ENCODE assay signal across 31 cellular contexts in the genomic region with DNA sequence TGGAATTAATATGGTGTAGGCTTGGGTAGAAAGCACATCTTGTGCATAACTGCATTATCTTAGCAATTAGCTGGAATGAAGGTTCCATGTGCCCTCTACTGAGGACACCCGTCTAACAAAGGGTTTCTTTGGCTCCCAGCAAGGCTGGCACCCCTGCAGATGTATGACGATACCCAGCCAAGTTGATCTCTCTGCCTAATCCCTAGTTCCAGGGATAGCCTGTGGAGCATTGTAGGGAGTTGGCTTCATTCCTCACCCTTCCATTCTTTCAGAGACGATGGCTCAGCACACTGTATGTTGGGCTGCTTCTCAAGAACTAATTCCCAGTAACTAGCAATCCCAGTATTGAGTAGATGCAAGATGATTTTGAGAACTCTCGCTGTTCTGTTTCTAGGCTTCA.
DNase-seq lines count a peak whose midpoint lies in the region; ATAC-seq and TF ChIP-seq lines count a peak whose summit lies in the region.
"Had no signal": no experiment of that assay in that cellular context is flagged by ENCODE, and none has a peak within 500 bp of the region (broad histone marks: within the 10 kb centered on the region; RNA-seq: fewer than 3 reads in every experiment).

No MANE protein-coding gene starts in this region.

- H3K27me3 Mint-ChIP-seq in brain, result no peaks in the 10 kb centered on the region
- H3K27me3 Mint-ChIP-seq in neural progenitor cell (ENCODE audit: insufficient read depth, low read depth), result peaks cover 10% of the 10 kb centered on the region
- H3K27me3 Mint-ChIP-seq: activated CD4-positive, alpha-beta memory T cell treated with anti-CD3 and anti-CD28 coated beads, Interleukin-2, amount 10 ng/mL, durations not matched to agents 7 days and 5 days; activated naive CD4-positive, alpha-beta T cell treated with anti-CD3 and anti-CD28 coated beads, Interleukin-2, amount 50 U/mL, for 24 hours; activated T-helper 17 cell treated with anti-CD3 and anti-CD28 coated beads, Interleukin-2, amount 50 U/mL, for 72 hours; CD4-positive, alpha-beta memory T cell; dendritic cell treated with granulocyte-macrophage colony-stimulating factor and Interleukin-4, amounts not matched to agents 40 ng/mL and 50 ng/mL, for 4 days had no signal

- H3K27ac Mint-ChIP-seq in brain, result peak overlapping the region in 3 of 5 experiments; percentile 7 to 76 (median 60)
- no peak overlapping the region for H3K27ac Mint-ChIP-seq in neural progenitor cell
- H3K27ac Mint-ChIP-seq: activated CD4-positive, alpha-beta memory T cell treated with anti-CD3 and anti-CD28 coated beads, Interleukin-2, amount 10 ng/mL, durations not matched to agents 7 days and 5 days; activated naive CD4-positive, alpha-beta T cell treated with anti-CD3 and anti-CD28 coated beads, Interleukin-2, amount 50 U/mL, for 24 hours; activated T-helper 17 cell treated with anti-CD3 and anti-CD28 coated beads, Interleukin-2, amount 50 U/mL, for 72 hours; CD4-positive, alpha-beta memory T cell; dendritic cell treated with granulocyte-macrophage colony-stimulating factor and Interleukin-4, amounts not matched to agents 40 ng/mL and 50 ng/mL, for 4 days; nephron had no signal

- H3K4me3 ChIP-seq in right atrium auricular region, result no peak overlapping the region
- no peak overlapping the region for H3K4me3 ChIP-seq in spleen
- H3K4me3 ChIP-seq in neural progenitor cell, result no peak overlapping the region
- H3K4me3 ChIP-seq: cardiac muscle cell, K562, left lung, sigmoid colon, thoracic aorta, uterus had no signal

- H3K4me2 ChIP-seq in neural progenitor cell, result no peak overlapping the region

- no peaks in the 10 kb centered on the region for H3F3A ChIP-seq in neural progenitor cell (ENCODE audit: low read depth)

- no peak overlapping the region for H3K4me3 Mint-ChIP-seq in brain
- no peak overlapping the region for H3K4me3 Mint-ChIP-seq in neural progenitor cell
- H3K4me3 Mint-ChIP-seq: activated CD4-positive, alpha-beta memory T cell treated with anti-CD3 and anti-CD28 coated beads, Interleukin-2, amount 10 ng/mL, durations not matched to agents 7 days and 5 days; activated naive CD4-positive, alpha-beta T cell treated with anti-CD3 and anti-CD28 coated beads, Interleukin-2, amount 50 U/mL, for 24 hours; activated T-helper 17 cell treated with anti-CD3 and anti-CD28 coated beads, Interleukin-2, amount 50 U/mL, for 72 hours; CD4-positive, alpha-beta memory T cell; dendritic cell treated with granulocyte-macrophage colony-stimulating factor and Interleukin-4, amounts not matched to agents 40 ng/mL and 50 ng/mL, for 4 days; nephron had no signal

- peak; percentile 30 for ATAC-seq in Right ventricle myocardium inferior
- no peak for ATAC-seq in HG03025 (IDR thresholded peaks at IDR 0.05; ENCODE audit: low FRiP score, unreplicated experiment)
- ATAC-seq in HG02623 (IDR thresholded peaks at IDR 0.05; ENCODE audit: unreplicated experiment), result no peak
- ATAC-seq: activated CD4-positive, CD25-positive, alpha-beta regulatory T cell treated with anti-CD3 and anti-CD28 coated beads, Interleukin-2, amount 50 U/mL, for 24 hours; activated T-helper 17 cell treated with anti-CD3 and anti-CD28 coated beads, Interleukin-2, amount 50 U/mL, for 72 hours; K562; left lung; stimulated activated naive CD8-positive, alpha-beta T cell treated with anti-CD3 and anti-CD28 coated beads, Interleukin-15, Interleukin-2, amounts not matched to agents 100 U/mL and 50 U/mL, for 24 hours had no signal

- H3K79me2 ChIP-seq in neural progenitor cell (ENCODE audit: low read depth), result no peaks in the 10 kb centered on the region

- peaks cover 27% of the 10 kb centered on the region for H3K4me1 Mint-ChIP-seq in brain
- H3K4me1 Mint-ChIP-seq in neural progenitor cell, result peaks cover 6% of the 10 kb centered on the region
- H3K4me1 Mint-ChIP-seq: activated naive CD4-positive, alpha-beta T cell treated with anti-CD3 and anti-CD28 coated beads, Interleukin-2, amount 50 U/mL, for 24 hours had no signal

- H3K36me3 Mint-ChIP-seq in brain (peaks cover 8% of the 10 kb centered on the region), neural progenitor cell (no peaks in the 10 kb centered on the region)

- TF ChIP-seq CTCF in right atrium auricular region (IDR thresholded peaks at IDR 0.05), result no peak
- no peak for TF ChIP-seq CTCF in brain (conservative IDR thresholded peaks at IDR 0.05)
- no peak for TF ChIP-seq CTCF in spleen (IDR thresholded peaks at IDR 0.05 in 8 of 11, conservative IDR thresholded peaks at IDR 0.05 in 3 of 11)
- TF ChIP-seq CTCF in neural progenitor cell (IDR thresholded peaks at IDR 0.05), result no peak

- no peaks in the 10 kb centered on the region for H3K9me3 Mint-ChIP-seq in brain
- H3K9me3 Mint-ChIP-seq in neural progenitor cell, result peaks cover 9% of the 10 kb centered on the region
- H3K9me3 Mint-ChIP-seq: activated CD4-positive, alpha-beta memory T cell treated with anti-CD3 and anti-CD28 coated beads, Interleukin-2, amount 10 ng/mL, durations not matched to agents 7 days and 5 days; activated naive CD4-positive, alpha-beta T cell treated with anti-CD3 and anti-CD28 coated beads, Interleukin-2, amount 50 U/mL, for 24 hours; activated T-helper 17 cell treated with anti-CD3 and anti-CD28 coated beads, Interleukin-2, amount 50 U/mL, for 72 hours; CD4-positive, alpha-beta memory T cell; dendritic cell treated with granulocyte-macrophage colony-stimulating factor and Interleukin-4, amounts not matched to agents 40 ng/mL and 50 ng/mL, for 4 days; nephron had no signal

- H2AFZ ChIP-seq in neural progenitor cell (replicated peaks), result no peak overlapping the region
- H2AFZ ChIP-seq: parathyroid adenoma had no signal

- H3K36me3 ChIP-seq in right atrium auricular region (no peaks in the 10 kb centered on the region), spleen (peaks cover 0 to 59% (median 4%) of the 10 kb centered on the region in 6 donors), neural progenitor cell (no peaks in the 10 kb centered on the region)
- H3K36me3 ChIP-seq: cardiac muscle cell, sigmoid colon, thoracic aorta, uterus had no signal

- WGBS in spleen, 5 donors, result 93 to 100% (median 97%) methylated on average over 4 of the region's 4 CpGs

- intact Hi-C loops in Right ventricle myocardium inferior (cut with DNase I) (no loop called here), spleen (cut with DNase I; ENCODE audit: low total_unique reads) (no loop called here)

- TF ChIP-seq POLR2A in spleen (IDR thresholded peaks at IDR 0.05), result no peak

- H3K27ac ChIP-seq in right atrium auricular region (peak overlapping the region in 1 of 2 donors; percentile 52), spleen (no peak overlapping the region), neural progenitor cell (no peak overlapping the region)
- H3K27ac ChIP-seq: cardiac muscle cell, left lung, parathyroid adenoma, sigmoid colon, thoracic aorta, uterus had no signal

- H3K9me3 ChIP-seq in right atrium auricular region (no peaks in the 10 kb centered on the region), spleen (no peaks in the 10 kb centered on the region), neural progenitor cell (ENCODE audit: low read depth) (no peaks in the 10 kb centered on the region)
- H3K9me3 ChIP-seq: left lung, sigmoid colon, thoracic aorta, uterus had no signal

- no peaks in the 10 kb centered on the region for H4K20me1 ChIP-seq in neural progenitor cell (ENCODE audit: low read depth)

- H3K9ac ChIP-seq in neural progenitor cell, result no peak overlapping the region
- H3K9ac ChIP-seq: parathyroid adenoma had no signal

- DNase-seq in Right ventricle myocardium inferior (ENCODE audit: missing footprints) (no peak), right atrium auricular region (ENCODE audit: low spot score) (no peak), medulla oblongata (ENCODE audit: extremely low spot score) (peak; percentile 37), spleen (peak; percentile 2), neural progenitor cell (ENCODE audit: low spot score) (no peak)
- DNase-seq: 8988T; activated CD4-positive, alpha-beta memory T cell treated with anti-CD3 and anti-CD28 coated beads, Interleukin-2, amount 10 ng/mL, durations not matched to agents 7 days and 5 days; activated CD8-positive, alpha-beta memory T cell treated with anti-CD3 and anti-CD28 coated beads, Interleukin-2, amount 50 U/mL, for 48 hours; CD4-positive, alpha-beta memory T cell; DMS 273 treated with DMSO at 0.1 percent for 48 hours; H7; left lung; MM.1S; NCI-H1417; NCI-H2029 treated with DMSO at 0.1 percent for 48 hours; NCI-H69; sigmoid colon; stimulated activated naive CD8-positive, alpha-beta T cell treated with anti-CD3 and anti-CD28 coated beads, Interleukin-15, Interleukin-2, amounts not matched to agents 100 U/mL and 50 U/mL, for 24 hours; uterus had no signal

- H3K4me1 ChIP-seq in right atrium auricular region (peaks cover 0 to 29% of the 10 kb centered on the region in 2 donors), spleen (peaks cover 0 to 7% (median 0%) of the 10 kb centered on the region in 6 donors), neural progenitor cell (peaks cover 5% of the 10 kb centered on the region)
- H3K4me1 ChIP-seq: left lung, uterus had no signal

- H3K27me3 ChIP-seq in right atrium auricular region (no peaks in the 10 kb centered on the region), spleen (replicated peaks in 1 of 7) (no peaks in the 10 kb centered on the region), neural progenitor cell (no peaks in the 10 kb centered on the region)
- H3K27me3 ChIP-seq: cardiac muscle cell, left lung, sigmoid colon, uterus had no signal

Comparison
In these comparisons a context has a peak if more than half of its experiments do, and no peak if none do; other contexts are left out.
1. DNase-seq: peak in medulla oblongata (single experiment) and spleen (single experiment); none in Right ventricle myocardium inferior (single experiment), right atrium auricular region (single experiment) and neural progenitor cell (single experiment).